In the genomic region with DNA sequence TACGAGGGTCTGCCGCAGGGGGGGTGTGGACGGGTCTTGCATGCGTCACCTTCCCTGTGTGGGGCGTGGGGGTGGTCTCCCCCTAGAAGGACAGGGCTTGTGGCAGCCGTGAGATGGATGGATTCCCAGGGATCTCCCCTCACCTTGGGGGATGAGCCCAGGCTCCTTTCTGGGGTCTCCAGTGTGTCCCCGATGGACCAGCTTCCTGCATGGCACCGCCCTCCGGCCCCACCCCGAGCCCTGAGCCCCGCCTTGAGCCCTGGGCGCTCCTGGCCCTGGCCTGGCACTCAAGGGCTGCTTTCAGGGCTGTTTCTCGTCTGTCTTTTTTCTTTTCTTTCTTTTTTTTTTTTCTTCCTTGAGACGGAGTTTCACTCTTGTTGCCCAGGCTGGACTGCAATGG, we compare ENCODE assay signal across 1 cellular context.
TF ChIP-seq lines count a peak whose summit lies in the region.

No MANE protein-coding gene starts in this region.

TF ChIP-seq in HEK293, 187 proteins besides CTCF, POLR2A, EP300 and RAD21 (continued from another document):
- TF ChIP-seq, protein P1, sequence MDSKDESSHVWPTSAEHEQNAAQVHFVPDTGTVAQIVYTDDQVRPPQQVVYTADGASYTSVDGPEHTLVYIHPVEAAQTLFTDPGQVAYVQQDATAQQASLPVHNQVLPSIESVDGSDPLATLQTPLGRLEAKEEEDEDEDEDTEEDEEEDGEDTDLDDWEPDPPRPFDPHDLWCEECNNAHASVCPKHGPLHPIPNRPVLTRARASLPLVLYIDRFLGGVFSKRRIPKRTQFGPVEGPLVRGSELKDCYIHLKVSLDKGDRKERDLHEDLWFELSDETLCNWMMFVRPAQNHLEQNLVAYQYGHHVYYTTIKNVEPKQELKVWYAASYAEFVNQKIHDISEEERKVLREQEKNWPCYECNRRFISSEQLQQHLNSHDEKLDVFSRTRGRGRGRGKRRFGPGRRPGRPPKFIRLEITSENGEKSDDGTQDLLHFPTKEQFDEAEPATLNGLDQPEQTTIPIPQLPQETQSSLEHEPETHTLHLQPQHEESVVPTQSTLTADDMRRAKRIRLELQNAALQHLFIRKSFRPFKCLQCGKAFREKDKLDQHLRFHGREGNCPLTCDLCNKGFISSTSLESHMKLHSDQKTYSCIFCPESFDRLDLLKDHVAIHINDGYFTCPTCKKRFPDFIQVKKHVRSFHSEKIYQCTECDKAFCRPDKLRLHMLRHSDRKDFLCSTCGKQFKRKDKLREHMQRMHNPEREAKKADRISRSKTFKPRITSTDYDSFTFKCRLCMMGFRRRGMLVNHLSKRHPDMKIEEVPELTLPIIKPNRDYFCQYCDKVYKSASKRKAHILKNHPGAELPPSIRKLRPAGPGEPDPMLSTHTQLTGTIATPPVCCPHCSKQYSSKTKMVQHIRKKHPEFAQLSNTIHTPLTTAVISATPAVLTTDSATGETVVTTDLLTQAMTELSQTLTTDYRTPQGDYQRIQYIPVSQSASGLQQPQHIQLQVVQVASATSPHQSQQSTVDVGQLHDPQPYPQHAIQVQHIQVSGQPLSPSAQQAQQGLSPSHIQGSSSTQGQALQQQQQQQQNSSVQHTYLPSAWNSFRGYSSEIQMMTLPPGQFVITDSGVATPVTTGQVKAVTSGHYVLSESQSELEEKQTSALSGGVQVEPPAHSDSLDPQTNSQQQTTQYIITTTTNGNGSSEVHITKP (tag by site-specific recombination; IDR thresholded peaks at IDR 0.05), result no peak
- no peak for TF ChIP-seq HOXA7 (CRISPR knock-in tag; IDR thresholded peaks at IDR 0.05; ENCODE audit: borderline replicate concordance)
- no peak for TF ChIP-seq ZNF621 (tag by site-specific recombination; IDR thresholded peaks at IDR 0.05)
- TF ChIP-seq GLIS2 (tag by site-specific recombination; IDR thresholded peaks at IDR 0.05), result peak; percentile 18; the same call in 1 of the 2 replicates
- no peak for TF ChIP-seq ZNF121 (tag by site-specific recombination; IDR thresholded peaks at IDR 0.05)
- no peak for TF ChIP-seq ZBTB20 (tag by site-specific recombination; IDR thresholded peaks at IDR 0.05)
- TF ChIP-seq KLF8 (tag by site-specific recombination; IDR thresholded peaks at IDR 0.05), result 0 out of 2 replicates have a peak, but pooled peaks have one; percentile 34
